ENCODE assay signal across 8 cellular contexts in genomic region chr5:77630246-77631165, GRCh38. TPM values are rescaled to one million over a fixed set of nuclear protein-coding genes. Genes with fewer than 3 reads are reported as not detected.
A peak's percentile ranks its signal among the peaks of the same experiment; 100 is the strongest.
DNase-seq lines count a peak whose midpoint lies in the region; ATAC-seq and TF ChIP-seq lines count a peak whose summit lies in the region.

No MANE protein-coding gene starts in this region.

- peaks cover 12% of the 10 kb centered on the region for H3K4me1 ChIP-seq in SJSA1 (replicated peaks)
- peaks cover 8% of the 10 kb centered on the region in 2 donors for H3K4me1 ChIP-seq in mucosa of rectum (ENCODE audit: control insufficient read depth in 2 of 2, insufficient read depth in 2 of 2, low read length in 2 of 2)
- peaks cover 7 to 29% (median 20%) of the 10 kb centered on the region in 4 donors for H3K4me1 ChIP-seq in transverse colon

- H3K9me3 ChIP-seq in SJSA1 (replicated peaks) (no peaks in the 10 kb centered on the region), mucosa of rectum (ENCODE audit: control insufficient read depth in 2 of 2, low read length in 2 of 2) (no peaks in the 10 kb centered on the region), transverse colon (no peaks in the 10 kb centered on the region)

- TF ChIP-seq CTCF in dorsolateral prefrontal cortex (IDR thresholded peaks at IDR 0.05 in 54 of 56, conservative IDR thresholded peaks at IDR 0.05 in 2 of 56; ENCODE audit: low read depth in 1 of 56, partially characterized antibody in 56 of 56) (peak in 3 of 56 donors; percentile 7 to 22 (median 9)), transverse colon (IDR thresholded peaks at IDR 0.05) (peak in 4 of 5 experiments; percentile 7 to 28 (median 16))

- no peak for TF ChIP-seq EP300 in transverse colon (IDR thresholded peaks at IDR 0.05; ENCODE audit: low read depth)

- H3K27me3 ChIP-seq in SJSA1 (replicated peaks) (peaks cover 28% of the 10 kb centered on the region), dorsolateral prefrontal cortex (peaks cover 47 to 100% (median 97%) of the 10 kb centered on the region in 45 donors), mucosa of rectum (ENCODE audit: control insufficient read depth in 2 of 2, insufficient read depth in 2 of 2, low read length in 2 of 2) (peaks cover 57 to 65% of the 10 kb centered on the region in 2 donors), transverse colon (peaks cover 100% of the 10 kb centered on the region)

- TF ChIP-seq POLR2A in transverse colon (IDR thresholded peaks at IDR 0.05): no peak

- H3K36me3 ChIP-seq in SJSA1 (no peaks in the 10 kb centered on the region), mucosa of rectum (ENCODE audit: control insufficient read depth in 2 of 2, insufficient read depth in 2 of 2, low read length in 2 of 2) (no peaks in the 10 kb centered on the region), transverse colon (no peaks in the 10 kb centered on the region)

- WGBS in transverse colon (ENCODE audit: low coverage in 1 of 2), 2 donors: 1% methylated on average over 9 of the region's 78 CpGs; no CpG with 5 or more reads in 1 of the 2 donors

- H3K27ac ChIP-seq in SJSA1: no peak overlapping the region
- H3K27ac ChIP-seq in dorsolateral prefrontal cortex: no peak overlapping the region
- H3K27ac ChIP-seq in mucosa of rectum (ENCODE audit: low read depth in 2 of 2, low read length in 2 of 2): no peak overlapping the region
- H3K27ac ChIP-seq in transverse colon: no peak overlapping the region

- peak overlapping the region; percentile 60 for H3K4me3 ChIP-seq in Jurkat, Clone E6-1 (ENCODE audit: low read length)
- H3K4me3 ChIP-seq in SJSA1 (peak overlapping the region; percentile 54), dorsolateral prefrontal cortex (peak overlapping the region in 58 of 59 donors; percentile 8 to 64 (median 44)), mucosa of rectum (ENCODE audit: low read length in 2 of 2) (peak overlapping the region; percentile 38 to 49), transverse colon (peak overlapping the region; percentile 13 to 59 (median 30))

- intact Hi-C loops in dorsolateral prefrontal cortex (cut with DNase I) (no loop called here), transverse colon (cut with DNase I; ENCODE audit: low total_unique reads) (loop anchor here (2.0 kb wide), 1 partner anchor 74 kb away; no protein-coding TSS in a partner anchor)

- peak; percentile 75 for DNase-seq in activated CD8-positive, alpha-beta memory T cell treated with anti-CD3 and anti-CD28 coated beads for 24 hours
- DNase-seq in activated CD8-positive, alpha-beta memory T cell treated with anti-CD3 and anti-CD28 coated beads, Interleukin-2, amount 50 U/mL, for 4 hours: no peak
- DNase-seq in Jurkat, Clone E6-1 (ENCODE audit: low read depth, low spot score): peak; percentile 48
- peak; percentile 69 to 78 for DNase-seq in SJSA1 (ENCODE audit: low read depth in 1 of 2, low spot score in 2 of 2)
- peak in 1 of 10 donors; percentile 31 for DNase-seq in dorsolateral prefrontal cortex
- peak; percentile 64 for DNase-seq in transverse colon

- peak; percentile 83 for ATAC-seq in GM21825 (IDR thresholded peaks at IDR 0.05; ENCODE audit: unreplicated experiment)

- H3K9ac ChIP-seq in mucosa of rectum (ENCODE audit: low read depth in 1 of 2, low read length in 2 of 2): no peak overlapping the region

- in situ Hi-C loops in transverse colon (cut with MboI; ENCODE audit: low pct_ligation_motif_present in 1 of 4, low pct_unique_long_range_greater_than_20kb in 1 of 4, low sequenced_read_pairs in 3 of 4): loop anchor here in 1 of 4 donors (25.0 kb wide), 1 partner anchor 382 kb away; no protein-coding TSS in a partner anchor

RNA-seq across cellular contexts. Expression of gene OTP, which starts 8.0 kb away (rescaled TPM):
- polyA plus RNA-seq in Jurkat, Clone E6-1 (2012; ENCODE audit: insufficient read depth, insufficient read length): not detected
- total RNA-seq in SJSA1 (2014; rRNA removed; shearing (Covaris generic)): not detected in 2 replicates
- total RNA-seq in dorsolateral prefrontal cortex: under 1 TPM in 4 of 120 experiments, not detected in 116; 0.15 to 0.25 (median 0.17) TPM
- not detected for total RNA-seq in transverse colon
